In the genomic region with DNA sequence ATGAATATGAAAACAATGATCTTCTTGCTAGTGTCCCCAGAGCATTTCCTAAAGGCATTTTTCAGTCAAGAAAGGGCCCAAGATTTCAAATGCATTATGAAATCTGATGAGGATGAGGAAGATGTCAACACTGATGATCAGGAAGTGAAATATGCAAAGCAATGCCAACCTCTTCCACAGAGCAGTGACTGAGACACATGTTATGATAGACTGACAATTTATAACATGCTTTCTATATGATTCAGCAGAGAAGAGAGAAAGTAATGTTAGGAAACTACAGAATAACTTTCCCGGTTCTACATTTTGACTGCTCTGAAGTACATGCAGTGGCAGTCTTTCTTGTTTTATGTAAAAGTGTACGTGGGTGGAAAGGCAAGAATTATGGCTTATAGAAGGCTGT, we compare ENCODE assay signal across 17 cellular contexts.
DNase-seq lines count a peak whose midpoint lies in the region; ATAC-seq, FAIRE-seq and TF ChIP-seq lines count a peak whose summit lies in the region.
"Had no signal": no experiment of that assay in that cellular context is flagged by ENCODE, and none has a peak within 500 bp of the region (broad histone marks: within the 10 kb centered on the region; RNA-seq: fewer than 3 reads in every experiment).

No MANE protein-coding gene starts in this region.

- no peaks in the 10 kb centered on the region for H3K9me3 ChIP-seq in breast epithelium
- H3K9me3 ChIP-seq: tibial artery had no signal

- TF ChIP-seq POLR2A in breast epithelium (IDR thresholded peaks at IDR 0.05) (no peak), lower leg skin (IDR thresholded peaks at IDR 0.05) (no peak)

- TF ChIP-seq CTCF in MCF 10A (IDR thresholded peaks at IDR 0.05; ENCODE audit: unreplicated experiment) (no peak), breast epithelium (IDR thresholded peaks at IDR 0.05) (no peak), fibroblast of pulmonary artery (IDR thresholded peaks at IDR 0.05; ENCODE audit: low read length, missing control alignments) (no peak), lower leg skin (IDR thresholded peaks at IDR 0.05) (no peak)

- H3K27ac Mint-ChIP-seq in MCF 10A (ENCODE audit: low read depth, unreplicated experiment) = no peak overlapping the region
- H3K27ac Mint-ChIP-seq: naive thymus-derived CD4-positive, alpha-beta T cell had no signal

- CTCF ChIA-PET in MCF 10A (lab: Yijun Ruan, JAX) = interaction anchor here (0.6 kb wide), 1 partner anchor 1829 kb away, joined by 4 read pairs; no protein-coding TSS in a partner anchor

- H3K36me3 Mint-ChIP-seq in MCF 10A (ENCODE audit: insufficient read depth, unreplicated experiment) = no peaks in the 10 kb centered on the region

- WGBS in lower leg skin, 2 donors = 28 to 33% methylated on average over 2 of the region's 2 CpGs

- DNase-seq in MCF 10A (ENCODE audit: unreplicated experiment) (peak; percentile 50), breast epithelium (ENCODE audit: low spot score in 2 of 2) (no peak), RCC 7860 (ENCODE audit: low spot score) (peak; percentile 13), fibroblast of pulmonary artery (ENCODE audit: low read depth) (peak; percentile 48), Right ventricle myocardium inferior (ENCODE audit: missing footprints) (no peak), lower leg skin (ENCODE audit: low spot score in 2 of 2) (no peak)
- DNase-seq: activated CD4-positive, alpha-beta T cell treated with anti-CD3 and anti-CD28 coated beads, Interleukin-2, amount 50 U/mL, for 48 hours; activated naive CD4-positive, alpha-beta T cell treated with Interleukin-2 at 50 U/mL for 16 hours; DMS79 treated with DMSO at 0.1 percent for 48 hours; KG1; naive thymus-derived CD4-positive, alpha-beta T cell; tibial artery had no signal

- BruUV-seq in MCF 10A (replicated peaks; lab: Mats Ljungman, UMichigan) = no TSS peak

- no peaks in the 10 kb centered on the region for H3K36me3 ChIP-seq in breast epithelium
- H3K36me3 ChIP-seq: tibial artery had no signal

- no peak overlapping the region for H3K27ac ChIP-seq in breast epithelium
- H3K27ac ChIP-seq: coronary artery, skin epidermis, tibial artery had no signal

- H3K4me3 Mint-ChIP-seq in MCF 10A (ENCODE audit: unreplicated experiment) = peak overlapping the region; percentile 55
- H3K4me3 Mint-ChIP-seq: naive thymus-derived CD4-positive, alpha-beta T cell had no signal

- FAIRE-seq in RCC 7860 (lab: Jason Lieb, UNC) = no peak
- FAIRE-seq: GM18507 had no signal

- no peaks in the 10 kb centered on the region for H3K27me3 Mint-ChIP-seq in MCF 10A (ENCODE audit: insufficient read depth, unreplicated experiment)
- H3K27me3 Mint-ChIP-seq: naive thymus-derived CD4-positive, alpha-beta T cell had no signal

- intact Hi-C loops in MCF 10A (cut with micrococcal nuclease) = loop anchor here (5.0 kb wide), 3 partner anchors 379 to 1164 kb away; no protein-coding TSS in a partner anchor
- intact Hi-C loops in breast epithelium (cut with DNase I; ENCODE audit: low total_unique reads) = no loop called here
- intact Hi-C loops in Right ventricle myocardium inferior (cut with DNase I) = no loop called here
- intact Hi-C loops in lower leg skin (cut with DNase I; ENCODE audit: low total_unique reads) = no loop called here

- H3K4me1 ChIP-seq in breast epithelium = no peaks in the 10 kb centered on the region
- H3K4me1 ChIP-seq: tibial artery had no signal

- H3K4me3 ChIP-seq in breast epithelium (no peak overlapping the region), fibroblast of pulmonary artery (replicated peaks; ENCODE audit: low read depth, low read length) (no peak overlapping the region), lower leg skin (ENCODE audit: low read depth, poor library complexity, severe bottlenecking) (no peak overlapping the region)
- H3K4me3 ChIP-seq: coronary artery, skin epidermis, tibial artery had no signal

- H3K27me3 ChIP-seq in breast epithelium = no peaks in the 10 kb centered on the region
- H3K27me3 ChIP-seq: tibial artery had no signal

- POLR2A ChIA-PET in MCF 10A (lab: Yijun Ruan, JAX) = interaction anchor here (1.2 kb wide), 1 partner anchor 20 kb away, joined by 3 read pairs; no protein-coding TSS in a partner anchor

- ATAC-seq in GM21619 (IDR thresholded peaks at IDR 0.05; ENCODE audit: unreplicated experiment) (no peak), Right ventricle myocardium inferior (no peak)
- ATAC-seq in activated CD4-positive, CD25-positive, alpha-beta regulatory T cell treated with anti-CD3 and anti-CD28 coated beads, Interleukin-2, amount 50 U/mL, for 24 hours = no peak
- ATAC-seq: naive thymus-derived CD4-positive, alpha-beta T cell had no signal

- H3K4me1 Mint-ChIP-seq in MCF 10A (ENCODE audit: insufficient read depth, unreplicated experiment) = peaks cover 18% of the 10 kb centered on the region
- H3K4me1 Mint-ChIP-seq: naive thymus-derived CD4-positive, alpha-beta T cell had no signal

- H3K9me3 Mint-ChIP-seq in MCF 10A (ENCODE audit: unreplicated experiment) = no peaks in the 10 kb centered on the region

Comparison
In these comparisons a context has a peak if more than half of its experiments do, and no peak if none do; other contexts are left out.
1. DNase-seq: peak in MCF 10A (single experiment), RCC 7860 (single experiment) and fibroblast of pulmonary artery (single experiment); none in breast epithelium (0 of 2), Right ventricle myocardium inferior (single experiment) and lower leg skin (0 of 2).